14 cellular contexts compared by ENCODE assay signal in genomic region chr6:121443953-121444590, GRCh38. TPM values are rescaled to one million over a fixed set of nuclear protein-coding genes. Genes with fewer than 3 reads are reported as not detected.
DNase-seq lines count a peak whose midpoint lies in the region; ATAC-seq and TF ChIP-seq lines count a peak whose summit lies in the region.
"Had no signal": no experiment of that assay in that cellular context is flagged by ENCODE, and none has a peak within 500 bp of the region (broad histone marks: within the 10 kb centered on the region; RNA-seq: fewer than 3 reads in every experiment).

No MANE protein-coding gene starts in this region.

- intact Hi-C loops in posterior vena cava (cut with DNase I): no loop called here

- peak overlapping the region; percentile 34 for H3K4me3 ChIP-seq in osteoblast (ENCODE audit: insufficient read depth, low read length)
- H3K4me3 ChIP-seq: psoas muscle, tibial nerve had no signal

- H3K4me2 ChIP-seq in osteoblast (ENCODE audit: insufficient read depth, low read length): peak overlapping the region; percentile 82

- no peaks in the 10 kb centered on the region for H3K9me3 ChIP-seq in osteoblast (ENCODE audit: low read depth, low read length)
- H3K9me3 ChIP-seq: psoas muscle, tibial nerve had no signal

- H3K27ac ChIP-seq in foreskin keratinocyte: no peak overlapping the region
- peak overlapping the region; percentile 74 for H3K27ac ChIP-seq in osteoblast (ENCODE audit: low read depth, low read length)
- H3K27ac ChIP-seq: psoas muscle had no signal

- peaks cover 46% of the 10 kb centered on the region for H3K4me1 ChIP-seq in foreskin keratinocyte
- peaks cover 53% of the 10 kb centered on the region for H3K4me1 ChIP-seq in osteoblast (ENCODE audit: insufficient read depth, low read length)
- H3K4me1 ChIP-seq: psoas muscle had no signal

- H3K79me2 ChIP-seq in osteoblast (ENCODE audit: insufficient read depth, low read length): peaks cover 98% of the 10 kb centered on the region

- ATAC-seq in GM18867 (IDR thresholded peaks at IDR 0.05; ENCODE audit: unreplicated experiment): peak; percentile 46
- ATAC-seq in SK-N-SH treated with all-trans-retinoic acid at 6 μM for 48 hours: peak; percentile 39; the same call in 1 of the 3 replicates
- peak; percentile 6 for ATAC-seq in foreskin keratinocyte
- ATAC-seq in GM21737 (IDR thresholded peaks at IDR 0.05; ENCODE audit: unreplicated experiment): no peak
- ATAC-seq: psoas muscle had no signal

- peaks cover 67% of the 10 kb centered on the region for H4K20me1 ChIP-seq in osteoblast (ENCODE audit: insufficient read depth, low read length)

- DNase-seq in foreskin keratinocyte: no peak
- DNase-seq in osteoblast (ENCODE audit: insufficient read length, low spot score, missing footprints): no peak
- DNase-seq in dedifferentiated amniotic fluid mesenchymal stem cell (ENCODE audit: extremely low spot score): no peak
- no peak for DNase-seq in posterior vena cava (ENCODE audit: low spot score)
- no peak for DNase-seq in NCI-H526 treated with DMSO at 0.1 percent for 48 hours (lab: John Stamatoyannopoulos, UW)
- DNase-seq: amniotic stem cell; CD4-positive, alpha-beta memory T cell; erythroblast; NCI-H1436 treated with DMSO at 0.1 percent for 48 hours; psoas muscle had no signal

- H3K36me3 ChIP-seq in osteoblast (ENCODE audit: insufficient read depth, low read length): peaks cover 63% of the 10 kb centered on the region

- H2AFZ ChIP-seq in osteoblast (ENCODE audit: low read length): no peak overlapping the region

- no peak for TF ChIP-seq CTCF in foreskin keratinocyte (conservative IDR thresholded peaks at IDR 0.05)
- TF ChIP-seq CTCF in osteoblast (IDR thresholded peaks at IDR 0.05; ENCODE audit: extremely low read depth, low read depth, low read length): no peak

- H3K27me3 ChIP-seq in foreskin keratinocyte (no peaks in the 10 kb centered on the region), osteoblast (ENCODE audit: insufficient read depth, low read length) (no peaks in the 10 kb centered on the region)
- H3K27me3 ChIP-seq: tibial nerve had no signal

TF ChIP-seq in SK-N-SH treated with all-trans-retinoic acid at 6 μM for 48 hours, 23 proteins besides CTCF, POLR2A, EP300 and RAD21:
- TF ChIP-seq RARB (CRISPR knock-in tag; IDR thresholded peaks at IDR 0.05) (no peak), BACH2 (CRISPR knock-in tag; IDR thresholded peaks at IDR 0.05; ENCODE audit: borderline replicate concordance) (no peak), ZNF8 (CRISPR knock-in tag; IDR thresholded peaks at IDR 0.05) (no peak), PPARA (CRISPR knock-in tag; IDR thresholded peaks at IDR 0.05; ENCODE audit: borderline replicate concordance) (no peak), ZC3H10 (CRISPR knock-in tag; IDR thresholded peaks at IDR 0.05) (no peak), TSHZ2 (CRISPR knock-in tag; IDR thresholded peaks at IDR 0.05) (no peak), SNAI2 (CRISPR knock-in tag; IDR thresholded peaks at IDR 0.05) (no peak)

RNA-seq across cellular contexts. Expression of gene GJA1, which starts 8.6 kb away (rescaled TPM):
- total RNA-seq in foreskin keratinocyte (70.7 and 79.8 TPM in 2 replicates), osteoblast (1,360 and 1,632 TPM in 2 replicates), posterior vena cava (10 to 100 TPM; 50.0 to 68.2 TPM)
- 33.8 and 44.4 TPM in 2 replicates for polyA plus RNA-seq in foreskin keratinocyte
- total RNA-seq: CD4-positive, alpha-beta memory T cell had no signal
- polyA plus RNA-seq: CD4-positive, alpha-beta memory T cell had no signal

Comparison
In these comparisons a context has a peak if more than half of its experiments do, and no peak if none do; other contexts are left out.
1. RNA of gene GJA1, which starts 8.6 kb away (total RNA-seq): 1,360 to 1,632 TPM in osteoblast; 70.7 to 79.8 TPM in foreskin keratinocyte and 50.0 to 68.2 TPM in posterior vena cava; every median in the first group is over 10 times any median in the second.